In genomic region chr17:39150104-39150634, GRCh38 we compare ENCODE assay signal across 19 cellular contexts. TPM values are rescaled to one million over a fixed set of nuclear protein-coding genes. Genes with fewer than 3 reads are reported as not detected.
DNase-seq lines count a peak whose midpoint lies in the region; ATAC-seq and TF ChIP-seq lines count a peak whose summit lies in the region.
"Had no signal": no experiment of that assay in that cellular context is flagged by ENCODE, and none has a peak within 500 bp of the region (broad histone marks: within the 10 kb centered on the region; RNA-seq: fewer than 3 reads in every experiment).

No MANE protein-coding gene starts in this region.

- peak overlapping the region; percentile 76 for H3K9ac ChIP-seq in mesenchymal stem cell (ENCODE audit: low read length)
- H3K9ac ChIP-seq: BLaER1 had no signal

- no peaks in the 10 kb centered on the region for H3K79me1 ChIP-seq in mesenchymal stem cell (replicated peaks; ENCODE audit: low read length, poor library complexity, severe bottlenecking)

- H2BK5ac ChIP-seq in mesenchymal stem cell (ENCODE audit: low read depth, low read length, poor library complexity, severe bottlenecking), result no peak overlapping the region

- H3K27ac ChIP-seq in mesenchymal stem cell (ENCODE audit: low read length, poor library complexity, severe bottlenecking) (no peak overlapping the region), vagina (peak overlapping the region; percentile 100), body of pancreas (no peak overlapping the region)
- H3K27ac ChIP-seq: BLaER1, HL-60 had no signal

- H2BK12ac ChIP-seq in mesenchymal stem cell (ENCODE audit: low read length in 2 of 2), result no peak overlapping the region

- H3K36me3 Mint-ChIP-seq in activated T-cell treated with anti-CD3 and anti-CD28 coated beads, Interleukin-2, amount 50 U/mL, for 4 hours (ENCODE audit: insufficient read depth), result peaks cover 1% of the 10 kb centered on the region

- H3K4ac ChIP-seq in mesenchymal stem cell (ENCODE audit: low read depth in 1 of 2, low read length in 2 of 2), result no peak overlapping the region

- H4K91ac ChIP-seq in mesenchymal stem cell (ENCODE audit: low read length), result peak overlapping the region; percentile 29

- no peak for DNase-seq in stimulated activated naive CD8-positive, alpha-beta T cell treated with anti-CD3 and anti-CD28 coated beads, Interleukin-15, amount 100 ng/mL, for 72 hours
- no peak for DNase-seq in stimulated activated naive CD8-positive, alpha-beta T cell treated with anti-CD3 and anti-CD28 coated beads, Interleukin-15, Interleukin-2, amounts not matched to agents 100 U/mL and 50 U/mL, for 24 hours
- peak; percentile 13 for DNase-seq in activated T-cell treated with anti-CD3 and anti-CD28 coated beads, Interleukin-2, amount 50 U/mL, for 4 hours
- DNase-seq in mesenchymal stem cell (no peak), vagina (ENCODE audit: extremely low spot score in 2 of 2) (no peak), body of pancreas (no peak)
- DNase-seq: Kasumi-1, midbrain, NCI-H146, NCI-H524 treated with DMSO at 0.1 percent for 48 hours had no signal

- H3K4me1 Mint-ChIP-seq in stimulated activated naive CD8-positive, alpha-beta T cell treated with anti-CD3 and anti-CD28 coated beads, Interleukin-15, amount 100 ng/mL, for 72 hours, result peaks cover 58% of the 10 kb centered on the region
- H3K4me1 Mint-ChIP-seq in activated T-cell treated with anti-CD3 and anti-CD28 coated beads, Interleukin-2, amount 50 U/mL, for 4 hours (ENCODE audit: low read depth), result peaks cover 39% of the 10 kb centered on the region

- no peak overlapping the region for H3K4me2 ChIP-seq in mesenchymal stem cell (ENCODE audit: low read length, poor library complexity, severe bottlenecking)

- H3K4me3 ChIP-seq in mesenchymal stem cell (ENCODE audit: insufficient read depth in 1 of 2, low read depth in 1 of 2, low read length in 2 of 2) (peak overlapping the region in 1 of 2 experiments; percentile 83), vagina (no peak overlapping the region), body of pancreas (no peak overlapping the region)

- peak overlapping the region; percentile 40 to 67 for H3K4me3 Mint-ChIP-seq in stimulated activated naive CD8-positive, alpha-beta T cell treated with anti-CD3 and anti-CD28 coated beads, Interleukin-15, amount 100 ng/mL, for 72 hours
- peak overlapping the region; percentile 75 for H3K4me3 Mint-ChIP-seq in activated T-cell treated with anti-CD3 and anti-CD28 coated beads, Interleukin-2, amount 50 U/mL, for 4 hours

- H2BK120ac ChIP-seq in mesenchymal stem cell (ENCODE audit: low read depth, low read length), result no peak overlapping the region

- H3K9me3 ChIP-seq in mesenchymal stem cell (ENCODE audit: control insufficient read depth, low read length) (no peaks in the 10 kb centered on the region), vagina (no peaks in the 10 kb centered on the region), body of pancreas (no peaks in the 10 kb centered on the region)
- H3K9me3 ChIP-seq: BLaER1, gastroesophageal sphincter, tibial nerve had no signal

- H3K14ac ChIP-seq in mesenchymal stem cell (ENCODE audit: low read length in 2 of 2), result no peak overlapping the region

- H3K27me3 ChIP-seq in mesenchymal stem cell (ENCODE audit: control insufficient read depth in 1 of 2, insufficient read depth in 1 of 2, low read length in 2 of 2) (peaks cover 6 to 33% of the 10 kb centered on the region in 2 experiments), vagina (no peaks in the 10 kb centered on the region), body of pancreas (no peaks in the 10 kb centered on the region)

- H3K4me1 ChIP-seq in mesenchymal stem cell (ENCODE audit: control insufficient read depth, insufficient read depth, low read depth, low read length) (peaks cover 19% of the 10 kb centered on the region), vagina (peaks cover 24% of the 10 kb centered on the region), body of pancreas (peaks cover 27% of the 10 kb centered on the region)

- 70% methylated on average over 5 of the region's 5 CpGs for WGBS in mesenchymal stem cell
- 49 to 67% methylated on average over 5 of the region's 5 CpGs for WGBS in body of pancreas, 2 donors

- TF ChIP-seq POLR2A in vagina (IDR thresholded peaks at IDR 0.05), result no peak
- TF ChIP-seq POLR2A in body of pancreas (IDR thresholded peaks at IDR 0.05), result no peak

- H2AFZ ChIP-seq in mesenchymal stem cell (ENCODE audit: low read depth, low read length), result no peak overlapping the region

- no peak overlapping the region for H3K23ac ChIP-seq in mesenchymal stem cell (ENCODE audit: low read length in 2 of 2)

- no peak for TF ChIP-seq CTCF in vagina (IDR thresholded peaks at IDR 0.05)
- TF ChIP-seq CTCF in body of pancreas (IDR thresholded peaks at IDR 0.05), result no peak

- H4K8ac ChIP-seq in mesenchymal stem cell (ENCODE audit: low read length), result no peak overlapping the region

- H3K36me3 ChIP-seq in mesenchymal stem cell (ENCODE audit: control insufficient read depth in 1 of 2, insufficient read depth in 2 of 2, low read depth in 1 of 2, low read length in 2 of 2) (no peaks in the 10 kb centered on the region), vagina (no peaks in the 10 kb centered on the region), body of pancreas (replicated peaks in 1 of 2; ENCODE audit: insufficient read depth in 1 of 2, low read depth in 2 of 2) (no peaks in the 10 kb centered on the region)
- H3K36me3 ChIP-seq: BLaER1, gastroesophageal sphincter, tibial nerve had no signal

- H3K27me3 Mint-ChIP-seq in stimulated activated naive CD8-positive, alpha-beta T cell treated with anti-CD3 and anti-CD28 coated beads, Interleukin-15, amount 100 ng/mL, for 72 hours, result peaks cover 8% of the 10 kb centered on the region
- H3K27me3 Mint-ChIP-seq in activated T-cell treated with anti-CD3 and anti-CD28 coated beads, Interleukin-2, amount 50 U/mL, for 4 hours (ENCODE audit: low read depth), result peaks cover 10% of the 10 kb centered on the region

- H2BK15ac ChIP-seq in mesenchymal stem cell (ENCODE audit: low read depth, poor library complexity, severe bottlenecking), result no peak overlapping the region

- intact Hi-C loops in vagina (cut with DNase I), result loop anchor here (5.0 kb wide), 2 partner anchors 78 to 278 kb away; partner anchors contain the start of gene LASP1
- intact Hi-C loops in body of pancreas (cut with DNase I), result loop anchor here (10.0 kb wide), 1 partner anchor 165 kb away; no protein-coding TSS in a partner anchor

- no peaks in the 10 kb centered on the region for H3K9me3 Mint-ChIP-seq in stimulated activated naive CD8-positive, alpha-beta T cell treated with anti-CD3 and anti-CD28 coated beads, Interleukin-15, amount 100 ng/mL, for 72 hours
- H3K9me3 Mint-ChIP-seq in activated T-cell treated with anti-CD3 and anti-CD28 coated beads, Interleukin-2, amount 50 U/mL, for 4 hours, result no peaks in the 10 kb centered on the region

- H3K18ac ChIP-seq in mesenchymal stem cell (ENCODE audit: low read depth in 1 of 2, low read length in 2 of 2), result no peak overlapping the region

- ATAC-seq in stimulated activated naive CD8-positive, alpha-beta T cell treated with anti-CD3 and anti-CD28 coated beads, Interleukin-15, amount 100 ng/mL, for 72 hours, result no peak
- ATAC-seq in stimulated activated naive CD8-positive, alpha-beta T cell treated with anti-CD3 and anti-CD28 coated beads, Interleukin-15, Interleukin-2, amounts not matched to agents 100 U/mL and 50 U/mL, for 24 hours, result no peak
- no peak for ATAC-seq in activated T-cell treated with anti-CD3 and anti-CD28 coated beads, Interleukin-2, amount 50 U/mL, for 4 hours
- ATAC-seq in HG02970 (IDR thresholded peaks at IDR 0.05; ENCODE audit: low FRiP score, unreplicated experiment) (no peak), body of pancreas (no peak), HG03108 (IDR thresholded peaks at IDR 0.05; ENCODE audit: unreplicated experiment) (no peak)
- ATAC-seq: gastroesophageal sphincter, Panc1 had no signal

- H2AK5ac ChIP-seq in mesenchymal stem cell (ENCODE audit: low read length, severe bottlenecking), result no peak overlapping the region

- H3K27ac Mint-ChIP-seq in stimulated activated naive CD8-positive, alpha-beta T cell treated with anti-CD3 and anti-CD28 coated beads, Interleukin-15, amount 100 ng/mL, for 72 hours, result no peak overlapping the region

RNA-seq across cellular contexts. Expression of gene PLXDC1, which starts 1.3 kb away (rescaled TPM):
- total RNA-seq in activated T-cell treated with anti-CD3 and anti-CD28 coated beads, Interleukin-2, amount 50 U/mL, for 4 hours, result under 1 TPM; 0.33 to 0.87 (median 0.68) TPM
- polyA plus RNA-seq in mesenchymal stem cell (2013, experiment 1 of 2), result 1.9 TPM
- polyA plus RNA-seq in mesenchymal stem cell (2013, experiment 2 of 2), result 2.1 TPM
- total RNA-seq in vagina (6.6 TPM), body of pancreas (1 to 10 TPM in 1 of 2 donors, not detected in 1; 6.5 TPM)
- total RNA-seq: pulmonary artery endothelial cell had no signal

RNA-seq across cellular contexts. Expression of gene ARL5C, which starts 15.8 kb away (rescaled TPM):
- not detected for total RNA-seq in activated T-cell treated with anti-CD3 and anti-CD28 coated beads, Interleukin-2, amount 50 U/mL, for 4 hours
- not detected for polyA plus RNA-seq in mesenchymal stem cell (2013, experiment 1 of 2)
- not detected for polyA plus RNA-seq in mesenchymal stem cell (2013, experiment 2 of 2)
- total RNA-seq in vagina (not detected), body of pancreas (under 1 TPM in 1 of 2 donors, not detected in 1; 0.26 TPM)
- total RNA-seq: bronchial epithelial cell, gastroesophageal sphincter, pulmonary artery endothelial cell, tibial nerve had no signal

RNA-seq across cellular contexts. Expression of gene CACNB1, which starts 47.3 kb away (rescaled TPM):
- 1 to 10 TPM; 8.3 to 9.0 (median 8.8) TPM for total RNA-seq in activated T-cell treated with anti-CD3 and anti-CD28 coated beads, Interleukin-2, amount 50 U/mL, for 4 hours
- polyA plus RNA-seq in mesenchymal stem cell (2013, experiment 1 of 2), result 7.0 TPM
- 6.3 TPM for polyA plus RNA-seq in mesenchymal stem cell (2013, experiment 2 of 2)
- total RNA-seq in vagina, result 8.3 TPM
- total RNA-seq in body of pancreas, result 1 to 10 TPM; 2.3 TPM

RNA-seq across cellular contexts. Expression of gene RPL19, which starts 49.9 kb away (rescaled TPM):
- 1,000 to 10,000 TPM; 2,810 to 3,060 (median 2,906) TPM for total RNA-seq in activated T-cell treated with anti-CD3 and anti-CD28 coated beads, Interleukin-2, amount 50 U/mL, for 4 hours
- polyA plus RNA-seq in mesenchymal stem cell (2013, experiment 1 of 2), result 2,372 TPM
- polyA plus RNA-seq in mesenchymal stem cell (2013, experiment 2 of 2), result 2,320 TPM
- total RNA-seq in vagina (2,758 TPM), body of pancreas (1,000 to 10,000 TPM; 1,534 to 2,029 TPM)
